Comparison of ENCODE assay signal across 11 cellular contexts in genomic region chr6:1771324-1771723, GRCh38.
A peak's percentile ranks its signal among the peaks of the same experiment; 100 is the strongest.
DNase-seq lines count a peak whose midpoint lies in the region; ATAC-seq and TF ChIP-seq lines count a peak whose summit lies in the region.
"Had no signal": no experiment of that assay in that cellular context is flagged by ENCODE, and none has a peak within 500 bp of the region (broad histone marks: within the 10 kb centered on the region; RNA-seq: fewer than 3 reads in every experiment).

No MANE protein-coding gene starts in this region.

- no peak for TF ChIP-seq EP300 in gastroesophageal sphincter (IDR thresholded peaks at IDR 0.05)

- H3K9me3 ChIP-seq in gastroesophageal sphincter, result no peaks in the 10 kb centered on the region
- H3K9me3 ChIP-seq: heart left ventricle, pancreas, testis had no signal

- no peaks in the 10 kb centered on the region for H3K27me3 ChIP-seq in gastroesophageal sphincter
- H3K27me3 ChIP-seq: heart left ventricle, pancreas, testis had no signal

- H3K27ac ChIP-seq in gastroesophageal sphincter, result no peak overlapping the region
- H3K27ac ChIP-seq: heart left ventricle, testis had no signal

- DNase-seq in DMS153 (lab: John Stamatoyannopoulos, UW) (peak; percentile 71), NCI-H1105 (lab: John Stamatoyannopoulos, UW) (peak; percentile 70), kidney glomerular epithelial cell (lab: John Stamatoyannopoulos, UW) (peak; percentile 41), SIG-M5 (lab: John Stamatoyannopoulos, UW) (no peak), DMS 273 treated with DMSO at 0.1 percent for 48 hours (lab: John Stamatoyannopoulos, UW) (no peak)
- DNase-seq in activated CD4-positive, alpha-beta T cell treated with anti-CD3 and anti-CD28 coated beads, Interleukin-2, amount 50 U/mL, for 48 hours, result peak; percentile 32 to 49
- DNase-seq: heart left ventricle, pancreas, testis had no signal

- peaks cover 0 to 23% (median 6%) of the 10 kb centered on the region in 3 donors for H3K4me1 ChIP-seq in gastroesophageal sphincter
- H3K4me1 ChIP-seq: testis had no signal

- ATAC-seq in gastroesophageal sphincter (no peak), HG03520 (IDR thresholded peaks at IDR 0.05; ENCODE audit: unreplicated experiment) (no peak)
- ATAC-seq: heart left ventricle had no signal

- H3K36me3 ChIP-seq in gastroesophageal sphincter, result no peaks in the 10 kb centered on the region
- H3K36me3 ChIP-seq: heart left ventricle, pancreas had no signal

- TF ChIP-seq POLR2A in gastroesophageal sphincter (IDR thresholded peaks at IDR 0.05), result no peak

- no peak overlapping the region for H3K4me3 ChIP-seq in gastroesophageal sphincter
- H3K4me3 ChIP-seq: heart left ventricle, pancreas, testis had no signal

- TF ChIP-seq CTCF in gastroesophageal sphincter (IDR thresholded peaks at IDR 0.05), result no peak

- WGBS in gastroesophageal sphincter (ENCODE audit: low coverage in 1 of 2), 2 donors, result 47 to 56% methylated on average over 3 of the region's 4 CpGs

Comparison
In these comparisons a context has a peak if more than half of its experiments do, and no peak if none do; other contexts are left out.
1. DNase-seq: peak in DMS153 (single experiment), NCI-H1105 (single experiment), activated CD4-positive, alpha-beta T cell treated with anti-CD3 and anti-CD28 coated beads, Interleukin-2, amount 50 U/mL, for 48 hours (2 of 2) and kidney glomerular epithelial cell (single experiment); none in SIG-M5 (single experiment) and DMS 273 treated with DMSO at 0.1 percent for 48 hours (single experiment).